In genomic region chr13:103272770-103273169, GRCh38 we compare ENCODE assay signal across 16 cellular contexts.
DNase-seq lines count a peak whose midpoint lies in the region; ATAC-seq and TF ChIP-seq lines count a peak whose summit lies in the region.
"Had no signal": no experiment of that assay in that cellular context is flagged by ENCODE, and none has a peak within 500 bp of the region (broad histone marks: within the 10 kb centered on the region; RNA-seq: fewer than 3 reads in every experiment).

No MANE protein-coding gene starts in this region.

- H3K27ac ChIP-seq in breast epithelium = no peak overlapping the region
- H3K27ac ChIP-seq in PC-3 (ENCODE audit: low read length) = peak overlapping the region; percentile 85
- H3K27ac ChIP-seq: heart right ventricle, prostate gland, suprapubic skin had no signal

- H3K4me1 Mint-ChIP-seq in MCF 10A (ENCODE audit: insufficient read depth, unreplicated experiment) = peaks cover 11% of the 10 kb centered on the region
- no peaks in the 10 kb centered on the region for H3K4me1 Mint-ChIP-seq in stimulated activated effector memory CD8-positive, alpha-beta T cell treated with anti-CD3 and anti-CD28 coated beads, Interleukin-12 subunit alpha, Interleukin-12 subunit beta, amount 100 ng/mL, for 72 hours
- H3K4me1 Mint-ChIP-seq: activated naive CD8-positive, alpha-beta T cell treated with anti-CD3 and anti-CD28 coated beads for 36 hours; CD8-positive, alpha-beta memory T cell had no signal

- H3F3A ChIP-seq in PC-3 (ENCODE audit: low read length, unreplicated experiment) = no peaks in the 10 kb centered on the region

- H3K79me2 ChIP-seq in PC-3 (ENCODE audit: low read length) = no peaks in the 10 kb centered on the region

- DNase-seq in MCF 10A (ENCODE audit: unreplicated experiment) (peak; percentile 43), breast epithelium (ENCODE audit: low spot score in 2 of 2) (no peak), PC-3 (peak; percentile 67), cardiac septum (ENCODE audit: low spot score) (no peak), AG08396 (ENCODE audit: low spot score) (no peak)
- DNase-seq in stimulated activated effector memory CD8-positive, alpha-beta T cell treated with anti-CD3 and anti-CD28 coated beads, Interleukin-12 subunit alpha, Interleukin-12 subunit beta, amount 100 ng/mL, for 72 hours (ENCODE audit: low spot score in 2 of 2) = no peak
- DNase-seq in stimulated activated CD8-positive, alpha-beta memory T cell treated with anti-CD3 and anti-CD28 coated beads, Interleukin-4, amount 100 ng/mL, for 48 hours = no peak
- DNase-seq: activated naive CD8-positive, alpha-beta T cell treated with anti-CD3 and anti-CD28 coated beads for 36 hours; CD8-positive, alpha-beta memory T cell; heart right ventricle; NCI-H1105; NCI-H510A had no signal

- H3K4me1 ChIP-seq in breast epithelium = no peaks in the 10 kb centered on the region
- H3K4me1 ChIP-seq in PC-3 (ENCODE audit: insufficient read depth, low read length) = peaks cover 19% of the 10 kb centered on the region
- H3K4me1 ChIP-seq: heart right ventricle, prostate gland, suprapubic skin had no signal

- H2AFZ ChIP-seq in PC-3 (ENCODE audit: low read length) = no peak overlapping the region

- no peak for TF ChIP-seq POLR2A in breast epithelium (IDR thresholded peaks at IDR 0.05)

- H3K4me3 ChIP-seq in breast epithelium (no peak overlapping the region), PC-3 (ENCODE audit: low read length) (no peak overlapping the region)
- H3K4me3 ChIP-seq: heart right ventricle, prostate gland, suprapubic skin had no signal

- peak overlapping the region; percentile 53 for H3K9ac ChIP-seq in PC-3 (ENCODE audit: low read length)

- TF ChIP-seq CTCF in MCF 10A (IDR thresholded peaks at IDR 0.05; ENCODE audit: unreplicated experiment) = no peak
- TF ChIP-seq CTCF in breast epithelium (IDR thresholded peaks at IDR 0.05) = no peak
- TF ChIP-seq CTCF in PC-3 (conservative IDR thresholded peaks at IDR 0.05; ENCODE audit: low read depth, low read length) = no peak

- H3K27me3 Mint-ChIP-seq in MCF 10A (ENCODE audit: insufficient read depth, unreplicated experiment) = no peaks in the 10 kb centered on the region
- H3K27me3 Mint-ChIP-seq: activated naive CD8-positive, alpha-beta T cell treated with anti-CD3 and anti-CD28 coated beads for 36 hours; CD8-positive, alpha-beta memory T cell had no signal

- no peaks in the 10 kb centered on the region for H3K9me2 ChIP-seq in PC-3 (replicated peaks; ENCODE audit: low read length)

- H3K9me3 ChIP-seq in breast epithelium = peaks cover 7 to 11% of the 10 kb centered on the region in 2 donors
- H3K9me3 ChIP-seq in PC-3 (ENCODE audit: low read length) = no peaks in the 10 kb centered on the region
- H3K9me3 ChIP-seq: prostate gland had no signal

- no peak overlapping the region for H3K4me3 Mint-ChIP-seq in MCF 10A (ENCODE audit: unreplicated experiment)
- H3K4me3 Mint-ChIP-seq in stimulated activated effector memory CD8-positive, alpha-beta T cell treated with anti-CD3 and anti-CD28 coated beads, Interleukin-12 subunit alpha, Interleukin-12 subunit beta, amount 100 ng/mL, for 72 hours = no peak overlapping the region
- H3K4me3 Mint-ChIP-seq: activated naive CD8-positive, alpha-beta T cell treated with anti-CD3 and anti-CD28 coated beads for 36 hours; CD8-positive, alpha-beta memory T cell had no signal

- H3K27me3 ChIP-seq in breast epithelium (no peaks in the 10 kb centered on the region), PC-3 (ENCODE audit: low read length) (no peaks in the 10 kb centered on the region)
- H3K27me3 ChIP-seq: heart right ventricle, suprapubic skin had no signal

- peak overlapping the region; percentile 33 for H3K4me2 ChIP-seq in PC-3 (ENCODE audit: low read length)

- no peaks in the 10 kb centered on the region for H4K20me1 ChIP-seq in PC-3 (ENCODE audit: low read length)

- CTCF ChIA-PET in MCF 10A (lab: Yijun Ruan, JAX) (no interaction called here), PC-3 (lab: Charles Lee) (no interaction called here)

- H3K9me3 Mint-ChIP-seq in MCF 10A (ENCODE audit: unreplicated experiment) = peaks cover 2% of the 10 kb centered on the region
- H3K9me3 Mint-ChIP-seq in stimulated activated effector memory CD8-positive, alpha-beta T cell treated with anti-CD3 and anti-CD28 coated beads, Interleukin-12 subunit alpha, Interleukin-12 subunit beta, amount 100 ng/mL, for 72 hours = no peaks in the 10 kb centered on the region

- BruUV-seq in MCF 10A (replicated peaks; lab: Mats Ljungman, UMichigan) (no TSS peak), PC-3 (replicated peaks; lab: Mats Ljungman, UMichigan) (no TSS peak)

- ATAC-seq in HG02870 (IDR thresholded peaks at IDR 0.05; ENCODE audit: unreplicated experiment) (peak; percentile 61), PC-3 (peak; percentile 99)
- peak; percentile 59 for ATAC-seq in stimulated activated effector memory CD8-positive, alpha-beta T cell treated with anti-CD3 and anti-CD28 coated beads, Interleukin-12 subunit alpha, Interleukin-12 subunit beta, amount 100 ng/mL, for 72 hours
- ATAC-seq: heart right ventricle, left lobe of liver had no signal

- H3K36me3 Mint-ChIP-seq in MCF 10A (ENCODE audit: insufficient read depth, unreplicated experiment) = no peaks in the 10 kb centered on the region
- H3K36me3 Mint-ChIP-seq in stimulated activated effector memory CD8-positive, alpha-beta T cell treated with anti-CD3 and anti-CD28 coated beads, Interleukin-12 subunit alpha, Interleukin-12 subunit beta, amount 100 ng/mL, for 72 hours = no peaks in the 10 kb centered on the region
- H3K36me3 Mint-ChIP-seq: activated naive CD8-positive, alpha-beta T cell treated with anti-CD3 and anti-CD28 coated beads for 36 hours; CD8-positive, alpha-beta memory T cell had no signal

- no peak overlapping the region for H3K27ac Mint-ChIP-seq in MCF 10A (ENCODE audit: low read depth, unreplicated experiment)
- no peak overlapping the region for H3K27ac Mint-ChIP-seq in stimulated activated effector memory CD8-positive, alpha-beta T cell treated with anti-CD3 and anti-CD28 coated beads, Interleukin-12 subunit alpha, Interleukin-12 subunit beta, amount 100 ng/mL, for 72 hours
- H3K27ac Mint-ChIP-seq: activated naive CD8-positive, alpha-beta T cell treated with anti-CD3 and anti-CD28 coated beads for 36 hours had no signal

- intact Hi-C loops in MCF 10A (cut with micrococcal nuclease) = no loop called here
- intact Hi-C loops in breast epithelium (cut with DNase I; ENCODE audit: low total_unique reads) = no loop called here
- intact Hi-C loops in PC-3 (cut with micrococcal nuclease) = loop anchor here (5.0 kb wide), 1 partner anchor 75 kb away; no protein-coding TSS in a partner anchor
- intact Hi-C loops in cardiac septum (cut with DNase I) = no loop called here

- POLR2A ChIA-PET in MCF 10A (lab: Yijun Ruan, JAX) = interaction anchor here (0.6 to 1.2 kb wide), 3 partner anchors 9 to 41 kb away, joined by 3 to 5 read pairs (median 3); no protein-coding TSS in a partner anchor
- POLR2A ChIA-PET in PC-3 (lab: Charles Lee; ENCODE audit: unreplicated experiment) = no interaction called here

- H3K36me3 ChIP-seq in breast epithelium (no peaks in the 10 kb centered on the region), PC-3 (ENCODE audit: low read depth, low read length) (no peaks in the 10 kb centered on the region)
- H3K36me3 ChIP-seq: heart right ventricle, prostate gland, suprapubic skin had no signal

Comparison
In these comparisons a context has a peak if more than half of its experiments do, and no peak if none do; other contexts are left out.
1. DNase-seq: peak in MCF 10A (single experiment) and PC-3 (single experiment); none in breast epithelium (0 of 2), stimulated activated effector memory CD8-positive, alpha-beta T cell treated with anti-CD3 and anti-CD28 coated beads, Interleukin-12 subunit alpha, Interleukin-12 subunit beta, amount 100 ng/mL, for 72 hours (0 of 2), cardiac septum (single experiment), stimulated activated CD8-positive, alpha-beta memory T cell treated with anti-CD3 and anti-CD28 coated beads, Interleukin-4, amount 100 ng/mL, for 48 hours (single experiment) and AG08396 (single experiment).
2. Peak in every context shown above with its lines, with median percentiles within 50 percentile points of each other: ATAC-seq.